In the genomic region with DNA sequence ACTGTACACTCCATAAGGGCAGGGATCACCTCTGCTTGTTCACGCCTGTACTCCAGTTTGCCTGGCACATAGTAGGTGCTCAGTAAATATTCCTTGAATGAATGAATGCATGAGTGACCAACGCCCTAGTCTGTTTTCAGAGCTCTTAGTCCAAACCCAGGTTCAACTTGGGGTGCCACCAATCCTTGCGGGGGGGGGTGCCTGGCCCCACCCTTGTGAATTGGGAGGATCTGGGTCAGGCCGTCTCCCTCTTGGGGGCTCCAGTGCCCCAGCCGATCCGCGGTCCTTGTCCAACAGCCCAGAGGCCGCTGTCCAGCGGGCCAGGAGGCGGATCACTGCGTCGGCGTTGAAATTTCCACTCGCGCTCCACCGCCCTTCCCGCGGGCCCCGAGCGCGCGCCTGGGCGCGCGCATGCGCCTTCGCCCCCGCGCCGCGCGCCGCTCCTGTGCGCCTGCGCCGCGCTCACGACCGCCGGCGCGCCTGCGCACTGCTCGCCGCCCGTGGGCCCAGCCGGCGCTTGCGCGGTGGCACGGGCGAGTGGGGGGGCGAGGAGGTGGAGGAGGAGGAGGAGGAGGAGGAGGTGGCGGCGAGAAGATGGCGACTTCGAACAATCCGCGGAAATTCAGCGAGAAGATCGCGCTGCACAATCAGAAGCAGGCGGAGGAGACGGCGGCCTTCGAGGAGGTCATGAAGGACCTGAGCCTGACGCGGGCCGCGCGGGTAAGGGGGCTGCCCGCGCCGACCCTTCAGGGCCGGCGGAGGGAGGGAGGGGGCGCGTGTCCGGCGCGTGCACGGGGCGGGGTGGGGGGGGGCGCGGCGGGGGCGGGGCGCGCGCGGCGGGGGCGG, we compare ENCODE assay signal across 8 cellular contexts. TPM values are rescaled to one million over a fixed set of nuclear protein-coding genes. Genes with fewer than 3 reads are reported as not detected.
A peak's percentile ranks its signal among the peaks of the same experiment; 100 is the strongest.
DNase-seq lines count a peak whose midpoint lies in the region; ATAC-seq and TF ChIP-seq lines count a peak whose summit lies in the region.

CRTC1 (plus strand) TSS at position 572 of the 846 bp plus-strand sequence; CDS start at position 595, 23 bp downstream.

- peak within 1 kb of the TSS; percentile 82 for H3K27ac Mint-ChIP-seq in CD8-positive, alpha-beta T cell

- no peaks in the 10 kb centered on the region for H3K9me2 ChIP-seq in OCI-LY7 (ENCODE audit: insufficient read depth, low read length)

- peaks cover 33% of the 10 kb centered on the region for H3K4me1 Mint-ChIP-seq in CD8-positive, alpha-beta T cell (ENCODE audit: low read depth)

- no peaks in the 10 kb centered on the region for H3K9me3 ChIP-seq in CD8-positive, alpha-beta T cell (ENCODE audit: low read length)
- H3K9me3 ChIP-seq in OCI-LY7 (ENCODE audit: low read length): no peaks in the 10 kb centered on the region
- H3K9me3 ChIP-seq in mucosa of rectum (ENCODE audit: control insufficient read depth in 2 of 2, low read length in 2 of 2): no peaks in the 10 kb centered on the region

- TF ChIP-seq POLR2A in erythroblast (IDR thresholded peaks at IDR 0.05; ENCODE audit: low read length): peak; percentile 51

- peak within 1 kb of the TSS; percentile 93 for H3K4me2 ChIP-seq in OCI-LY7 (ENCODE audit: low read length)

- CTCF ChIA-PET in CD8-positive, alpha-beta T cell (lab: Charles Lee): interaction anchor here (0.6 to 1.4 kb wide), 2 partner anchors 164 to 1418 kb away, joined by 3 to 7 read pairs; no protein-coding TSS in a partner anchor
- CTCF ChIA-PET in OCI-LY7 (lab: Charles Lee; ENCODE audit: unreplicated experiment): interaction anchor here (1.0 kb wide), 1 partner anchor 63 kb away, joined by 4 read pairs; no protein-coding TSS in a partner anchor

- TSS peak; percentile 75 for BruUV-seq in OCI-LY7 (replicated peaks; lab: Mats Ljungman, UMichigan)

- H3K36me3 ChIP-seq in CD8-positive, alpha-beta T cell (ENCODE audit: insufficient read depth, low read length): no peaks in the 10 kb centered on the region
- no peaks in the 10 kb centered on the region for H3K36me3 ChIP-seq in OCI-LY7 (ENCODE audit: insufficient read depth, low read length)
- H3K36me3 ChIP-seq in mucosa of rectum (ENCODE audit: control insufficient read depth in 2 of 2, insufficient read depth in 2 of 2, low read length in 2 of 2): no peaks in the 10 kb centered on the region

- H2AFZ ChIP-seq in OCI-LY7 (ENCODE audit: low read length): peak within 1 kb of the TSS; percentile 97

- no peaks in the 10 kb centered on the region for H3K27me3 ChIP-seq in CD8-positive, alpha-beta T cell (ENCODE audit: insufficient read depth, low read length)
- H3K27me3 ChIP-seq in mucosa of rectum (ENCODE audit: control insufficient read depth in 2 of 2, insufficient read depth in 2 of 2, low read length in 2 of 2): no peaks in the 10 kb centered on the region

- no peaks in the 10 kb centered on the region for H4K20me1 ChIP-seq in OCI-LY7 (ENCODE audit: insufficient read depth, low read length)

- intact Hi-C loops in CD8-positive, alpha-beta T cell (cut with DNase I, micrococcal nuclease): loop anchor here (1.0 to 5.0 kb wide), 10 partner anchors 17 to 236 kb away; partner anchors contain the start of genes ELL (in 2 of the 2), UPF1 (in 2 of the 2), COPE (in 1 of the 2) and DDX49 (in 1 of the 2)
- intact Hi-C loops in OCI-LY7 (cut with micrococcal nuclease; ENCODE audit: unreplicated experiment): loop anchor here (5.0 kb wide), 1 partner anchor 149 kb away; the partner anchor contains the start of gene UPF1

- no peaks in the 10 kb centered on the region for H3K27me3 Mint-ChIP-seq in CD8-positive, alpha-beta T cell (ENCODE audit: low read depth)

- peak within 1 kb of the TSS; percentile 72 for H3K9ac ChIP-seq in mucosa of rectum (ENCODE audit: low read depth in 1 of 2, low read length in 2 of 2)

- H3K36me3 Mint-ChIP-seq in CD8-positive, alpha-beta T cell: peaks cover 7% of the 10 kb centered on the region

- peak within 1 kb of the TSS; percentile 91 for H3K4me3 ChIP-seq in CD8-positive, alpha-beta T cell (ENCODE audit: low read depth, low read length)
- H3K4me3 ChIP-seq in OCI-LY7 (ENCODE audit: low read depth, low read length, poor library complexity, severe bottlenecking) (peak within 1 kb of the TSS; percentile 73), mucosa of rectum (ENCODE audit: low read length in 2 of 2) (peak within 1 kb of the TSS; percentile 79 to 84)

- POLR2A ChIA-PET in CD8-positive, alpha-beta T cell (lab: Charles Lee): interaction anchor here (1.3 kb wide), 1 partner anchor 17 kb away, joined by 5 read pairs; no protein-coding TSS in a partner anchor
- POLR2A ChIA-PET in OCI-LY7 (lab: Charles Lee): interaction anchor here (0.5 to 1.3 kb wide), 5 partner anchors 16 to 201 kb away, joined by 3 to 4 read pairs (median 4); partner anchors contain the start of gene REX1BD

- H3K9me3 Mint-ChIP-seq in CD8-positive, alpha-beta T cell: no peaks in the 10 kb centered on the region

- H3K27ac ChIP-seq in CD8-positive, alpha-beta T cell (ENCODE audit: low read depth, low read length): peak within 1 kb of the TSS; percentile 65
- H3K27ac ChIP-seq in OCI-LY7 (ENCODE audit: low read depth, low read length, poor library complexity, severe bottlenecking) (peak within 1 kb of the TSS; percentile 35), mucosa of rectum (ENCODE audit: low read depth in 2 of 2, low read length in 2 of 2) (peak within 1 kb of the TSS; percentile 75 to 76)

- peaks cover 20% of the 10 kb centered on the region for H3K4me1 ChIP-seq in CD8-positive, alpha-beta T cell (ENCODE audit: insufficient read depth, low read length)
- H3K4me1 ChIP-seq in OCI-LY7 (ENCODE audit: insufficient read depth, low read length, poor library complexity, severe bottlenecking): peaks cover 23% of the 10 kb centered on the region
- H3K4me1 ChIP-seq in mucosa of rectum (ENCODE audit: control insufficient read depth in 2 of 2, insufficient read depth in 2 of 2, low read length in 2 of 2): peaks cover 8 to 9% of the 10 kb centered on the region in 2 donors

- TF ChIP-seq CTCF in CD8-positive, alpha-beta T cell (IDR thresholded peaks at IDR 0.05): no peak
- TF ChIP-seq CTCF in OCI-LY7 (conservative IDR thresholded peaks at IDR 0.05; ENCODE audit: low read length): 0 out of 2 replicates have a peak, but pooled peaks have one; percentile 11

- ATAC-seq in CD8-positive, alpha-beta T cell: peak; percentile 90
- ATAC-seq in GM21381 (IDR thresholded peaks at IDR 0.05; ENCODE audit: unreplicated experiment): peak; percentile 70

- peaks cover 5% of the 10 kb centered on the region; the same call in 1 of the 2 replicates for H3K79me2 ChIP-seq in OCI-LY7 (ENCODE audit: insufficient read depth, low read depth, low read length)

- DNase-seq in CD8-positive, alpha-beta T cell: peak; percentile 90 to 97 (median 94)
- DNase-seq in HuH-7 (ENCODE audit: low spot score) (peak; percentile 98), OCI-LY7 (ENCODE audit: low spot score) (peak; percentile 92), activated T-cell treated with anti-CD3 and anti-CD28 coated beads for 48 hours (ENCODE audit: low read depth) (peak; percentile 93), erythroblast (lab: John Stamatoyannopoulos, UW) (peak; percentile 91 to 96)
- peak; percentile 87 for DNase-seq in stimulated activated CD8-positive, alpha-beta memory T cell treated with anti-CD3 and anti-CD28 coated beads, Interleukin-4, amount 100 ng/mL, for 24 hours (ENCODE audit: low read depth)

- peak within 1 kb of the TSS; percentile 87 for H3K4me3 Mint-ChIP-seq in CD8-positive, alpha-beta T cell

RNA-seq across cellular contexts. Expression of gene CRTC1, which starts in this region (rescaled TPM):
- 1 to 10 TPM; 7.1 to 7.5 TPM for total RNA-seq in CD8-positive, alpha-beta T cell
- total RNA-seq in OCI-LY7 (2014; rRNA removed; shearing (Covaris generic)): 3.4 and 4.1 TPM in 2 replicates
- total RNA-seq in OCI-LY7 (2022): 10.0 and 10.3 TPM in 2 replicates

Comparison
In these comparisons a context has a peak if more than half of its experiments do, and no peak if none do; other contexts are left out.
1. Peak in every context shown above with its lines: DNase-seq, ATAC-seq, H3K4me3 ChIP-seq and H3K27ac ChIP-seq.